15 cellular contexts compared by ENCODE assay signal in genomic region chr4:126358041-126358440, GRCh38.
DNase-seq lines count a peak whose midpoint lies in the region.
"Had no signal": no experiment of that assay in that cellular context is flagged by ENCODE, and none has a peak within 500 bp of the region (broad histone marks: within the 10 kb centered on the region; RNA-seq: fewer than 3 reads in every experiment).

No MANE protein-coding gene starts in this region.

- DNase-seq in DMS 273 treated with DMSO at 0.1 percent for 48 hours (lab: John Stamatoyannopoulos, UW), result peak; percentile 69
- peak; percentile 54 to 87 for DNase-seq in NCI-H446 (lab: John Stamatoyannopoulos, UW)
- peak; percentile 14 for DNase-seq in NCI-H69 (lab: John Stamatoyannopoulos, UW)
- no peak for DNase-seq in occipital lobe (lab: John Stamatoyannopoulos, UW)
- no peak for DNase-seq in NCI-H1092 treated with DMSO at 0.1 percent for 48 hours (lab: John Stamatoyannopoulos, UW)
- no peak for DNase-seq in putamen (ENCODE audit: low spot score)
- DNase-seq: ACHN; BE2C; C1 segment of cervical spinal cord; CD4-positive, CD25-positive, alpha-beta regulatory T cell; CD8-positive, alpha-beta memory T cell; COR-L47; DMS79 treated with DMSO at 0.1 percent for 48 hours; GF-D8; HFFc6 had no signal

Comparison
In these comparisons a context has a peak if more than half of its experiments do, and no peak if none do; other contexts are left out.
1. DNase-seq: peak in DMS 273 treated with DMSO at 0.1 percent for 48 hours (single experiment), NCI-H446 (2 of 2) and NCI-H69 (single experiment); none in occipital lobe (single experiment), NCI-H1092 treated with DMSO at 0.1 percent for 48 hours (single experiment) and putamen (single experiment).